1 cellular context compared by ENCODE assay signal in the genomic region with DNA sequence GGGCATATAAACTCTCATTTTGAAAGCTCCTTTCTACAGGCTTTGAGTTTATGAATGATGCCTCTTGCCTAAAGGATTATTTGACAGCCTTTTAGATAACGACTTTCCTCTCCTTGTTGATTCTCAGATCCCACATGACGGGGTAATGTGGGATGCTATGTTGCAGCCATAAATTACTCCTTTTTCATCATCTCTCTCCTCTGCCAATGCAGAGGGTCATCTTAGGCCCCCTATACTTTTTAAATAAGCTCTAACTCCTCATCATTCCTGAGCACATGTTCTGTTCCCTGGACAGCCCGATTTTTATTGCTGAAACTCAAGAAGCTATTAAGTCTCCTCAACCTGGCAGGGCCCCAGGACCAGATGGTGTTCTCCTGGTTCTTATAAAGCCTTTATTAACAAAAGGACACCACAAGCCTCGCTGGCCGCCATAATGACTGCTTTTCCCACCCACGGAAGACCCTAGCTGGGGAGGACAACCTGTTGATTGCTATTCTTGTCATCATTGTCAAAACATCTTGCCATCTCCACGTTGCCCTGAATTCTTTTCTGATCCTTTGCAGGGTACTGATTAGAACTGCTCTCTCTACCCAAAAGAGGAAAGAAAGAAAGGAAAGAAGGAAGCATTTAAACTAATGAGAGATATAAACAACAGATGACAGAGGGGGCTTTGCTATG.
TF ChIP-seq lines count a peak whose summit lies in the region.

No MANE protein-coding gene starts in this region.

TF ChIP-seq in HEK293, 187 proteins besides CTCF, POLR2A, EP300 and RAD21 (continued from another document and continues in another):
- TF ChIP-seq, protein P1, sequence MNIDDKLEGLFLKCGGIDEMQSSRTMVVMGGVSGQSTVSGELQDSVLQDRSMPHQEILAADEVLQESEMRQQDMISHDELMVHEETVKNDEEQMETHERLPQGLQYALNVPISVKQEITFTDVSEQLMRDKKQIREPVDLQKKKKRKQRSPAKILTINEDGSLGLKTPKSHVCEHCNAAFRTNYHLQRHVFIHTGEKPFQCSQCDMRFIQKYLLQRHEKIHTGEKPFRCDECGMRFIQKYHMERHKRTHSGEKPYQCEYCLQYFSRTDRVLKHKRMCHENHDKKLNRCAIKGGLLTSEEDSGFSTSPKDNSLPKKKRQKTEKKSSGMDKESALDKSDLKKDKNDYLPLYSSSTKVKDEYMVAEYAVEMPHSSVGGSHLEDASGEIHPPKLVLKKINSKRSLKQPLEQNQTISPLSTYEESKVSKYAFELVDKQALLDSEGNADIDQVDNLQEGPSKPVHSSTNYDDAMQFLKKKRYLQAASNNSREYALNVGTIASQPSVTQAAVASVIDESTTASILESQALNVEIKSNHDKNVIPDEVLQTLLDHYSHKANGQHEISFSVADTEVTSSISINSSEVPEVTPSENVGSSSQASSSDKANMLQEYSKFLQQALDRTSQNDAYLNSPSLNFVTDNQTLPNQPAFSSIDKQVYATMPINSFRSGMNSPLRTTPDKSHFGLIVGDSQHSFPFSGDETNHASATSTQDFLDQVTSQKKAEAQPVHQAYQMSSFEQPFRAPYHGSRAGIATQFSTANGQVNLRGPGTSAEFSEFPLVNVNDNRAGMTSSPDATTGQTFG (tag by site-specific recombination; IDR thresholded peaks at IDR 0.05; ENCODE audit: borderline replicate concordance): no peak
- no peak for TF ChIP-seq ZNF248 (tag by site-specific recombination; IDR thresholded peaks at IDR 0.05)
- TF ChIP-seq ZNF544 (tag by site-specific recombination; IDR thresholded peaks at IDR 0.05): no peak
- no peak for TF ChIP-seq KLF16 (tag by site-specific recombination; IDR thresholded peaks at IDR 0.05)
- no peak for TF ChIP-seq ZNF473 (tag by site-specific recombination; IDR thresholded peaks at IDR 0.05)
- TF ChIP-seq ZNF140 (tag by site-specific recombination; IDR thresholded peaks at IDR 0.05): no peak
- no peak for TF ChIP-seq ZNF398 (tag by site-specific recombination; IDR thresholded peaks at IDR 0.05)
- TF ChIP-seq, protein P2, sequence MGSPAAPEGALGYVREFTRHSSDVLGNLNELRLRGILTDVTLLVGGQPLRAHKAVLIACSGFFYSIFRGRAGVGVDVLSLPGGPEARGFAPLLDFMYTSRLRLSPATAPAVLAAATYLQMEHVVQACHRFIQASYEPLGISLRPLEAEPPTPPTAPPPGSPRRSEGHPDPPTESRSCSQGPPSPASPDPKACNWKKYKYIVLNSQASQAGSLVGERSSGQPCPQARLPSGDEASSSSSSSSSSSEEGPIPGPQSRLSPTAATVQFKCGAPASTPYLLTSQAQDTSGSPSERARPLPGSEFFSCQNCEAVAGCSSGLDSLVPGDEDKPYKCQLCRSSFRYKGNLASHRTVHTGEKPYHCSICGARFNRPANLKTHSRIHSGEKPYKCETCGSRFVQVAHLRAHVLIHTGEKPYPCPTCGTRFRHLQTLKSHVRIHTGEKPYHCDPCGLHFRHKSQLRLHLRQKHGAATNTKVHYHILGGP (tag by site-specific recombination; IDR thresholded peaks at IDR 0.05): no peak
- TF ChIP-seq ZNF777 (tag by site-specific recombination; IDR thresholded peaks at IDR 0.05; ENCODE audit: borderline replicate concordance): no peak
- TF ChIP-seq ZNF221 (tag by site-specific recombination; IDR thresholded peaks at IDR 0.05; ENCODE audit: borderline replicate concordance): no peak
- TF ChIP-seq ZXDB (tag by site-specific recombination; IDR thresholded peaks at IDR 0.05): peak; percentile 38; the same call in 1 of the 2 replicates
- no peak for TF ChIP-seq ZNF560 (tag by site-specific recombination; IDR thresholded peaks at IDR 0.05; ENCODE audit: borderline replicate concordance)
- no peak for TF ChIP-seq ZNF792 (tag by site-specific recombination; IDR thresholded peaks at IDR 0.05)
- TF ChIP-seq, protein P3, sequence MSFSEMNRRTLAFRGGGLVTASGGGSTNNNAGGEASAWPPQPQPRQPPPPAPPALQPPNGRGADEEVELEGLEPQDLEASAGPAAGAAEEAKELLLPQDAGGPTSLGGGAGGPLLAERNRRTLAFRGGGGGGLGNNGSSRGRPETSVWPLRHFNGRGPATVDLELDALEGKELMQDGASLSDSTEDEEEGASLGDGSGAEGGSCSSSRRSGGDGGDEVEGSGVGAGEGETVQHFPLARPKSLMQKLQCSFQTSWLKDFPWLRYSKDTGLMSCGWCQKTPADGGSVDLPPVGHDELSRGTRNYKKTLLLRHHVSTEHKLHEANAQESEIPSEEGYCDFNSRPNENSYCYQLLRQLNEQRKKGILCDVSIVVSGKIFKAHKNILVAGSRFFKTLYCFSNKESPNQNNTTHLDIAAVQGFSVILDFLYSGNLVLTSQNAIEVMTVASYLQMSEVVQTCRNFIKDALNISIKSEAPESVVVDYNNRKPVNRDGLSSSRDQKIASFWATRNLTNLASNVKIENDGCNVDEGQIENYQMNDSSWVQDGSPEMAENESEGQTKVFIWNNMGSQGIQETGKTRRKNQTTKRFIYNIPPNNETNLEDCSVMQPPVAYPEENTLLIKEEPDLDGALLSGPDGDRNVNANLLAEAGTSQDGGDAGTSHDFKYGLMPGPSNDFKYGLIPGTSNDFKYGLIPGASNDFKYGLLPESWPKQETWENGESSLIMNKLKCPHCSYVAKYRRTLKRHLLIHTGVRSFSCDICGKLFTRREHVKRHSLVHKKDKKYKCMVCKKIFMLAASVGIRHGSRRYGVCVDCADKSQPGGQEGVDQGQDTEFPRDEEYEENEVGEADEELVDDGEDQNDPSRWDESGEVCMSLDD (tag by site-specific recombination; IDR thresholded peaks at IDR 0.05): no peak
- no peak for TF ChIP-seq YY1 (tag by site-specific recombination; IDR thresholded peaks at IDR 0.05)
- no peak for TF ChIP-seq RBAK (tag by site-specific recombination; IDR thresholded peaks at IDR 0.05)
- TF ChIP-seq TRIM28 (IDR thresholded peaks at IDR 0.05; ENCODE audit: borderline replicate concordance, low read length): no peak
- no peak for TF ChIP-seq ZNF707 (tag by site-specific recombination; IDR thresholded peaks at IDR 0.05)
- peak; percentile 58; the same call in 1 of the 2 replicates for TF ChIP-seq WT1 (tag by site-specific recombination; IDR thresholded peaks at IDR 0.05)
- TF ChIP-seq ZNF350 (tag by site-specific recombination; IDR thresholded peaks at IDR 0.05): no peak
- no peak for TF ChIP-seq ZNF426 (tag by site-specific recombination; IDR thresholded peaks at IDR 0.05)
- no peak for TF ChIP-seq PBX3 (CRISPR knock-in tag; IDR thresholded peaks at IDR 0.05)
- 0 out of 2 replicates have a peak, but pooled peaks have one; percentile 28 for TF ChIP-seq ZSCAN30 (tag by site-specific recombination; IDR thresholded peaks at IDR 0.05)
- no peak for TF ChIP-seq ZNF202 (tag by site-specific recombination; IDR thresholded peaks at IDR 0.05; ENCODE audit: borderline replicate concordance)
- TF ChIP-seq, protein P4, sequence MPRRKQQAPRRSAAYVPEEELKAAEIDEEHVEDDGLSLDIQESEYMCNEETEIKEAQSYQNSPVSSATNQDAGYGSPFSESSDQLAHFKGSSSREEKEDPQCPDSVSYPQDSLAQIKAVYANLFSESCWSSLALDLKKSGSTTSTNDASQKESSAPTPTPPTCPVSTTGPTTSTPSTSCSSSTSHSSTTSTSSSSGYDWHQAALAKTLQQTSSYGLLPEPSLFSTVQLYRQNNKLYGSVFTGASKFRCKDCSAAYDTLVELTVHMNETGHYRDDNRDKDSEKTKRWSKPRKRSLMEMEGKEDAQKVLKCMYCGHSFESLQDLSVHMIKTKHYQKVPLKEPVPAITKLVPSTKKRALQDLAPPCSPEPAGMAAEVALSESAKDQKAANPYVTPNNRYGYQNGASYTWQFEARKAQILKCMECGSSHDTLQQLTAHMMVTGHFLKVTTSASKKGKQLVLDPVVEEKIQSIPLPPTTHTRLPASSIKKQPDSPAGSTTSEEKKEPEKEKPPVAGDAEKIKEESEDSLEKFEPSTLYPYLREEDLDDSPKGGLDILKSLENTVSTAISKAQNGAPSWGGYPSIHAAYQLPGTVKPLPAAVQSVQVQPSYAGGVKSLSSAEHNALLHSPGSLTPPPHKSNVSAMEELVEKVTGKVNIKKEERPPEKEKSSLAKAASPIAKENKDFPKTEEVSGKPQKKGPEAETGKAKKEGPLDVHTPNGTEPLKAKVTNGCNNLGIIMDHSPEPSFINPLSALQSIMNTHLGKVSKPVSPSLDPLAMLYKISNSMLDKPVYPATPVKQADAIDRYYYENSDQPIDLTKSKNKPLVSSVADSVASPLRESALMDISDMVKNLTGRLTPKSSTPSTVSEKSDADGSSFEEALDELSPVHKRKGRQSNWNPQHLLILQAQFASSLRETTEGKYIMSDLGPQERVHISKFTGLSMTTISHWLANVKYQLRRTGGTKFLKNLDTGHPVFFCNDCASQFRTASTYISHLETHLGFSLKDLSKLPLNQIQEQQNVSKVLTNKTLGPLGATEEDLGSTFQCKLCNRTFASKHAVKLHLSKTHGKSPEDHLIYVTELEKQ (tag by site-specific recombination; IDR thresholded peaks at IDR 0.05; ENCODE audit: borderline replicate concordance): peak; percentile 44; the same call in 1 of the 2 replicates
- TF ChIP-seq, protein P5, sequence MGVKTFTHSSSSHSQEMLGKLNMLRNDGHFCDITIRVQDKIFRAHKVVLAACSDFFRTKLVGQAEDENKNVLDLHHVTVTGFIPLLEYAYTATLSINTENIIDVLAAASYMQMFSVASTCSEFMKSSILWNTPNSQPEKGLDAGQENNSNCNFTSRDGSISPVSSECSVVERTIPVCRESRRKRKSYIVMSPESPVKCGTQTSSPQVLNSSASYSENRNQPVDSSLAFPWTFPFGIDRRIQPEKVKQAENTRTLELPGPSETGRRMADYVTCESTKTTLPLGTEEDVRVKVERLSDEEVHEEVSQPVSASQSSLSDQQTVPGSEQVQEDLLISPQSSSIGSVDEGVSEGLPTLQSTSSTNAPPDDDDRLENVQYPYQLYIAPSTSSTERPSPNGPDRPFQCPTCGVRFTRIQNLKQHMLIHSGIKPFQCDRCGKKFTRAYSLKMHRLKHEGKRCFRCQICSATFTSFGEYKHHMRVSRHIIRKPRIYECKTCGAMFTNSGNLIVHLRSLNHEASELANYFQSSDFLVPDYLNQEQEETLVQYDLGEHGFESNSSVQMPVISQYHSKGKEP (tag by site-specific recombination; IDR thresholded peaks at IDR 0.05): peak; percentile 19; the same call in 1 of the 2 replicates
- no peak for TF ChIP-seq ZNF112 (tag by site-specific recombination; IDR thresholded peaks at IDR 0.05)
- no peak for TF ChIP-seq ZNF747 (tag by site-specific recombination; IDR thresholded peaks at IDR 0.05)
- TF ChIP-seq ZNF433 (tag by site-specific recombination; IDR thresholded peaks at IDR 0.05; ENCODE audit: low read depth): no peak
- no peak for TF ChIP-seq AEBP2 (tag by site-specific recombination; IDR thresholded peaks at IDR 0.05; ENCODE audit: borderline replicate concordance)
- no peak for TF ChIP-seq ZNF311 (tag by site-specific recombination; IDR thresholded peaks at IDR 0.05; ENCODE audit: borderline replicate concordance)
- no peak for TF ChIP-seq ZNF366 (tag by site-specific recombination; conservative IDR thresholded peaks at IDR 0.05)
- TF ChIP-seq ZNF174 (tag by site-specific recombination; IDR thresholded peaks at IDR 0.05): no peak
- no peak for TF ChIP-seq TCF7L2 (IDR thresholded peaks at IDR 0.05; ENCODE audit: borderline replicate concordance, low read depth, low read length)
- TF ChIP-seq ZNF585B (tag by site-specific recombination; IDR thresholded peaks at IDR 0.05): no peak
- TF ChIP-seq ZNF354C (tag by site-specific recombination; IDR thresholded peaks at IDR 0.05; ENCODE audit: borderline replicate concordance, low read depth): no peak
- no peak for TF ChIP-seq ZNF26 (tag by site-specific recombination; IDR thresholded peaks at IDR 0.05)
- TF ChIP-seq ZNF549 (tag by site-specific recombination; IDR thresholded peaks at IDR 0.05): no peak
- no peak for TF ChIP-seq ZNF184 (tag by site-specific recombination; IDR thresholded peaks at IDR 0.05)
